In the genomic region with DNA sequence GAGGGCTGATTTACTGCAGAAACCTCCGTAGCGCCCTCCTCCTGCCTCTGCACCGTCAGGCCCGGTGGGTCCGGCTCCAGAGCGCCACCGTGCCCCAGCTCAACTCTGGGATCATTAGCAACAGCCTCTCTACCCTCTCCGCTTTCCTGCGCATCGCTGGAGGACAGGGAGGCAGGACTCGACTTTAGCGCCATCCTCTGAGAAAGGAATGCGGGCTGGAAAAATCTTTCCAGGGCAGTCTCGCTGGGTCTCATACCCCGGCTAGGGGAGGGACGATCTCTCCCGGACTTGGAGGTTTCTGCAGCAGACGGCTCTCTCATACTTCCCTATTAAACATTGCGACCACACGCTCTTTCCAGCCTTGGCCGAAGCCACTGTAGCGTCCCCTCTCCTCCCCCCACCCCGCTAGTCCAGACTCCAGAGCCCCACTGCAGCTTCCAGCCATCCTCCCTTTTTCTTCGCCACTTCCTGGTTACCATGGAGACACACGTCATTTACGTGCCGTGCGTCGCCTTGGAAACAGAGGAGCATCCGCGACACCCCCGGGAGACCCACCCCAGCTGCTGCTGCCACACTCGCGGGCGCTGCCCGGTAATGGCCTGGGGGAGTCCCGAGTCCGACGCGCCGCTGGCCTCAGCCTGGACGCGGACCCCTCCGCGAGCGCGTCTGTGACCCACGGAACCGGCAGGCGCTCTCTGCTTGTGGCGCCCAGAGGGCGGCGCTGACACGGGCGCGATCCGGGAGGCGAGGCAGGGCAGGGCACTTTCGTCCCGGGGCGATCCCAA, we compare ENCODE assay signal across 8 cellular contexts. TPM values are rescaled to one million over a fixed set of nuclear protein-coding genes. Genes with fewer than 3 reads are reported as not detected.
DNase-seq lines count a peak whose midpoint lies in the region; ATAC-seq and TF ChIP-seq lines count a peak whose summit lies in the region.

CCDC184 (plus strand) TSS at position 554 of the 785 bp plus-strand sequence. CDS start 479 bp downstream, outside the sequence.

- H3K4me1 ChIP-seq in esophagus (ENCODE audit: control insufficient read depth in 2 of 2, insufficient read depth in 2 of 2, low read length in 1 of 2) = peaks cover 2 to 10% of the 10 kb centered on the region in 2 donors
- H3K4me1 ChIP-seq in mucosa of rectum (ENCODE audit: control insufficient read depth in 2 of 2, insufficient read depth in 2 of 2, low read length in 2 of 2) = peaks cover 0 to 9% of the 10 kb centered on the region in 2 donors

- TF ChIP-seq CTCF in BJ (IDR thresholded peaks at IDR 0.05; ENCODE audit: insufficient read depth, low read depth, low read length) = peak; percentile 60

- POLR2A ChIA-PET in BJ (lab: Charles Lee) = no interaction called here

- H3K27me3 ChIP-seq in BJ (ENCODE audit: control insufficient read depth, insufficient read depth, low read length) = peaks cover 37% of the 10 kb centered on the region
- H3K27me3 ChIP-seq in esophagus (ENCODE audit: control insufficient read depth in 1 of 2, insufficient read depth in 2 of 2, low read length in 2 of 2) = no peaks in the 10 kb centered on the region
- peaks cover 31 to 42% of the 10 kb centered on the region in 2 donors for H3K27me3 ChIP-seq in mucosa of rectum (ENCODE audit: control insufficient read depth in 2 of 2, insufficient read depth in 2 of 2, low read length in 2 of 2)

- H3K36me3 ChIP-seq in BJ (ENCODE audit: control insufficient read depth, insufficient read depth, low read length) (no peaks in the 10 kb centered on the region), esophagus (ENCODE audit: control insufficient read depth in 2 of 2, insufficient read depth in 2 of 2, low read length in 1 of 2) (no peaks in the 10 kb centered on the region), mucosa of rectum (ENCODE audit: control insufficient read depth in 2 of 2, insufficient read depth in 2 of 2, low read length in 2 of 2) (no peaks in the 10 kb centered on the region)

- DNase-seq in BJ (ENCODE audit: low read depth) (no peak), GM19240 (ENCODE audit: insufficient read length, low spot score) (peak; percentile 36), NOMO-1 treated with DMSO at 0.1 percent for 48 hours (lab: John Stamatoyannopoulos, UW; ENCODE audit: unreplicated experiment) (peak; percentile 31), activated T-cell treated with anti-CD3 and anti-CD28 coated beads for 48 hours (ENCODE audit: low read depth) (peak; percentile 52)
- DNase-seq in stimulated activated CD8-positive, alpha-beta memory T cell treated with anti-CD3 and anti-CD28 coated beads, Interleukin-7, amount 100 ng/mL, for 1 hour (ENCODE audit: low read depth in 2 of 2) = peak; percentile 33 to 51

- ATAC-seq in HG03457 (IDR thresholded peaks at IDR 0.05; ENCODE audit: unreplicated experiment) = peak; percentile 60

- H3K4me3 ChIP-seq in BJ (ENCODE audit: low read depth, low read length) (peak within 1 kb of the TSS; percentile 56), esophagus (ENCODE audit: low read depth in 1 of 2, low read length in 2 of 2) (peak within 1 kb of the TSS; percentile 57 to 59), mucosa of rectum (ENCODE audit: low read length in 2 of 2) (peak within 1 kb of the TSS; percentile 70 to 83)

- 1% methylated on average over 54 to 61 of the region's 61 CpGs for WGBS in esophagus, 2 donors

- H3K27ac ChIP-seq in esophagus (ENCODE audit: low read depth in 2 of 2, low read length in 1 of 2) (no peak within 1 kb of the TSS), mucosa of rectum (ENCODE audit: low read depth in 2 of 2, low read length in 2 of 2) (no peak within 1 kb of the TSS)

- H3K9me3 ChIP-seq in esophagus (ENCODE audit: control insufficient read depth in 2 of 2, insufficient read depth in 1 of 2, low read depth in 1 of 2, low read length in 1 of 2) (no peaks in the 10 kb centered on the region), mucosa of rectum (ENCODE audit: control insufficient read depth in 2 of 2, low read length in 2 of 2) (no peaks in the 10 kb centered on the region)

- H3K9ac ChIP-seq in mucosa of rectum (ENCODE audit: low read depth in 1 of 2, low read length in 2 of 2) = peak within 1 kb of the TSS in 1 of 2 donors; percentile 26

- CTCF ChIA-PET in BJ (lab: Yijun Ruan, JAX) = interaction anchor here (0.6 to 1.6 kb wide), 10 partner anchors 9 to 609 kb away, joined by 3 to 9 read pairs (median 4); partner anchors contain the start of gene ASB8

RNA-seq across cellular contexts. Expression of gene CCDC184, which starts in this region (rescaled TPM):
- polyA plus RNA-seq in BJ (2011; rRNA removed) = 0.38 and 0.45 TPM in 2 replicates
- polyA minus RNA-seq in BJ (2011; rRNA and poly(A)+ RNA removed) = 0.10 and 0.43 TPM in 2 replicates
- under 1 TPM; 0.28 to 0.80 TPM for polyA plus RNA-seq in esophagus
